Comparison of ENCODE assay signal across 16 cellular contexts in genomic region chr1:232221790-232222499, GRCh38.
DNase-seq lines count a peak whose midpoint lies in the region; ATAC-seq and TF ChIP-seq lines count a peak whose summit lies in the region.
"Had no signal": no experiment of that assay in that cellular context is flagged by ENCODE, and none has a peak within 500 bp of the region (broad histone marks: within the 10 kb centered on the region; RNA-seq: fewer than 3 reads in every experiment).

No MANE protein-coding gene starts in this region.

- intact Hi-C loops in mucosa of descending colon (cut with DNase I, micrococcal nuclease) = no loop called here

- H3K36me3 Mint-ChIP-seq in glutamatergic neuron (ENCODE audit: unreplicated experiment) = peaks cover 4% of the 10 kb centered on the region

- TF ChIP-seq CTCF in epithelial cell of esophagus (IDR thresholded peaks at IDR 0.05; ENCODE audit: insufficient read depth, low read depth, low read length, missing control alignments) (no peak), mucosa of descending colon (IDR thresholded peaks at IDR 0.05) (no peak), glutamatergic neuron (IDR thresholded peaks at IDR 0.05; ENCODE audit: partially characterized antibody, unreplicated experiment) (no peak), tibial nerve (IDR thresholded peaks at IDR 0.05) (no peak)

- H3K27ac ChIP-seq in GM23248 = no peak overlapping the region
- no peak overlapping the region for H3K27ac ChIP-seq in tibial nerve
- H3K27ac ChIP-seq: brain microvascular endothelial cell had no signal

- TF ChIP-seq POLR2A in erythroblast (IDR thresholded peaks at IDR 0.05; ENCODE audit: low read length) = no peak
- TF ChIP-seq POLR2A in tibial nerve (IDR thresholded peaks at IDR 0.05) = no peak

- no peak overlapping the region for H2AFZ ChIP-seq in GM23248

- TF ChIP-seq EP300 in tibial nerve (IDR thresholded peaks at IDR 0.05) = no peak

- H3K4me3 Mint-ChIP-seq in glutamatergic neuron (ENCODE audit: unreplicated experiment) = no peak overlapping the region
- H3K4me3 Mint-ChIP-seq: T-helper 2 cell treated with Interferon-gamma antibody and Interleukin-4, amounts not matched to agents 5 μg/mL and 100 μg/mL, for 36 hours had no signal

- H3K27ac Mint-ChIP-seq in glutamatergic neuron (ENCODE audit: unreplicated experiment) = no peak overlapping the region
- H3K27ac Mint-ChIP-seq: activated T-helper 2 cell treated with anti-CD3 and anti-CD28 coated beads, Interferon-gamma antibody, Interleukin-2, Interleukin-4, amounts not matched to agents 10 μg/mL and 5 μg/mL and 100 μg/mL, durations not matched to agents 14 hours and 24 hours and 36 hours; progenitor cell of endocrine pancreas; T-helper 2 cell treated with Interferon-gamma antibody and Interleukin-4, amounts not matched to agents 5 μg/mL and 100 μg/mL, for 36 hours had no signal

- no peak overlapping the region for H3K4me2 ChIP-seq in GM23248 (ENCODE audit: unreplicated experiment)

- in situ Hi-C loops in GM23248 (cut with MboI) = no loop called here

- H3K4me1 Mint-ChIP-seq in glutamatergic neuron (ENCODE audit: low read depth, unreplicated experiment) = peaks cover 16% of the 10 kb centered on the region

- H3K9me3 Mint-ChIP-seq in glutamatergic neuron (ENCODE audit: unreplicated experiment) = peaks cover 1% of the 10 kb centered on the region
- H3K9me3 Mint-ChIP-seq: activated T-helper 2 cell treated with anti-CD3 and anti-CD28 coated beads, Interferon-gamma antibody, Interleukin-2, Interleukin-4, amounts not matched to agents 10 μg/mL and 5 μg/mL and 100 μg/mL, durations not matched to agents 14 hours and 24 hours and 36 hours; T-helper 2 cell treated with Interferon-gamma antibody and Interleukin-4, amounts not matched to agents 5 μg/mL and 100 μg/mL, for 36 hours had no signal

- no peaks in the 10 kb centered on the region for H3K79me2 ChIP-seq in GM23248 (ENCODE audit: insufficient read depth)

- H3K4me3 ChIP-seq in GM23248 = no peak overlapping the region
- no peak overlapping the region for H3K4me3 ChIP-seq in epithelial cell of esophagus (ENCODE audit: low read length)
- H3K4me3 ChIP-seq in mucosa of descending colon = no peak overlapping the region
- no peak overlapping the region for H3K4me3 ChIP-seq in tibial nerve

- ATAC-seq in mucosa of descending colon = peak; percentile 70

- H3K36me3 ChIP-seq in GM23248 (ENCODE audit: low read depth) (no peaks in the 10 kb centered on the region), mucosa of descending colon (ENCODE audit: low read depth) (no peaks in the 10 kb centered on the region), tibial nerve (no peaks in the 10 kb centered on the region)
- H3K36me3 ChIP-seq: BE2C, brain microvascular endothelial cell had no signal

- WGBS in GM23248 (ENCODE audit: low coverage in 1 of 2, low lambda C conversion rate in 2 of 2, missing lambda C conversion rate in 2 of 2), 2 experiments = 79 to 84% methylated on average over 3 of the region's 3 CpGs
- 98 to 99% methylated on average over 3 of the region's 3 CpGs for WGBS in tibial nerve, 2 donors

- peaks cover 2% of the 10 kb centered on the region for H3K27me3 Mint-ChIP-seq in glutamatergic neuron (ENCODE audit: unreplicated experiment)

- H3K27me3 ChIP-seq in GM23248 (replicated peaks; ENCODE audit: insufficient read depth) (no peaks in the 10 kb centered on the region), tibial nerve (no peaks in the 10 kb centered on the region)
- H3K27me3 ChIP-seq: BE2C, brain microvascular endothelial cell had no signal

- H4K20me1 ChIP-seq in GM23248 (ENCODE audit: insufficient read depth) = no peaks in the 10 kb centered on the region

- H3K9me2 ChIP-seq in GM23248 (ENCODE audit: insufficient read depth) = no peaks in the 10 kb centered on the region

- DNase-seq in GM23248 = peak; percentile 49
- peak; percentile 49 for DNase-seq in NCI-H446 treated with DMSO at 0.1 percent for 48 hours (lab: John Stamatoyannopoulos, UW)
- peak; percentile 98 for DNase-seq in epithelial cell of esophagus (ENCODE audit: low read depth)
- no peak for DNase-seq in mucosa of descending colon
- no peak for DNase-seq in erythroblast (lab: John Stamatoyannopoulos, UW)
- DNase-seq in glutamatergic neuron = no peak
- DNase-seq in tibial nerve (ENCODE audit: low spot score in 2 of 2) = no peak
- no peak for DNase-seq in activated CD4-positive, alpha-beta T cell treated with anti-CD3 and anti-CD28 coated beads, Interleukin-2, amount 50 U/mL, for 4 hours
- DNase-seq: activated CD4-positive, alpha-beta T cell treated with anti-CD3 and anti-CD28 coated beads, Interleukin-2, amount 50 U/mL, for 48 hours; BE2C; brain microvascular endothelial cell; NCI-H2029; stimulated activated CD4-positive, alpha-beta T cell treated with anti-CD3 and anti-CD28 coated beads, Interleukin-1b, Interleukin-23, amount 100 ng/mL, for 48 hours had no signal

- H3K4me1 ChIP-seq in GM23248 (ENCODE audit: insufficient read depth) = peaks cover 6% of the 10 kb centered on the region
- H3K4me1 ChIP-seq in mucosa of descending colon (ENCODE audit: low read depth) = no peaks in the 10 kb centered on the region
- H3K4me1 ChIP-seq in tibial nerve = peaks cover 0 to 7% (median 0%) of the 10 kb centered on the region in 4 donors

- H3K9me3 ChIP-seq in GM23248 (ENCODE audit: low read depth) (no peaks in the 10 kb centered on the region), mucosa of descending colon (no peaks in the 10 kb centered on the region), tibial nerve (no peaks in the 10 kb centered on the region)
- H3K9me3 ChIP-seq: BE2C had no signal

- no peaks in the 10 kb centered on the region for H3F3A ChIP-seq in GM23248 (ENCODE audit: insufficient read depth)

- no peak overlapping the region for H3K9ac ChIP-seq in GM23248

Comparison
In these comparisons a context has a peak if more than half of its experiments do, and no peak if none do; other contexts are left out.
1. DNase-seq: peak in GM23248 (single experiment), NCI-H446 treated with DMSO at 0.1 percent for 48 hours (single experiment) and epithelial cell of esophagus (single experiment); none in mucosa of descending colon (0 of 3), erythroblast (0 of 2), glutamatergic neuron (single experiment), tibial nerve (0 of 2) and activated CD4-positive, alpha-beta T cell treated with anti-CD3 and anti-CD28 coated beads, Interleukin-2, amount 50 U/mL, for 4 hours (0 of 2).